Comparison of ENCODE assay signal across 1 cellular context in the genomic region with DNA sequence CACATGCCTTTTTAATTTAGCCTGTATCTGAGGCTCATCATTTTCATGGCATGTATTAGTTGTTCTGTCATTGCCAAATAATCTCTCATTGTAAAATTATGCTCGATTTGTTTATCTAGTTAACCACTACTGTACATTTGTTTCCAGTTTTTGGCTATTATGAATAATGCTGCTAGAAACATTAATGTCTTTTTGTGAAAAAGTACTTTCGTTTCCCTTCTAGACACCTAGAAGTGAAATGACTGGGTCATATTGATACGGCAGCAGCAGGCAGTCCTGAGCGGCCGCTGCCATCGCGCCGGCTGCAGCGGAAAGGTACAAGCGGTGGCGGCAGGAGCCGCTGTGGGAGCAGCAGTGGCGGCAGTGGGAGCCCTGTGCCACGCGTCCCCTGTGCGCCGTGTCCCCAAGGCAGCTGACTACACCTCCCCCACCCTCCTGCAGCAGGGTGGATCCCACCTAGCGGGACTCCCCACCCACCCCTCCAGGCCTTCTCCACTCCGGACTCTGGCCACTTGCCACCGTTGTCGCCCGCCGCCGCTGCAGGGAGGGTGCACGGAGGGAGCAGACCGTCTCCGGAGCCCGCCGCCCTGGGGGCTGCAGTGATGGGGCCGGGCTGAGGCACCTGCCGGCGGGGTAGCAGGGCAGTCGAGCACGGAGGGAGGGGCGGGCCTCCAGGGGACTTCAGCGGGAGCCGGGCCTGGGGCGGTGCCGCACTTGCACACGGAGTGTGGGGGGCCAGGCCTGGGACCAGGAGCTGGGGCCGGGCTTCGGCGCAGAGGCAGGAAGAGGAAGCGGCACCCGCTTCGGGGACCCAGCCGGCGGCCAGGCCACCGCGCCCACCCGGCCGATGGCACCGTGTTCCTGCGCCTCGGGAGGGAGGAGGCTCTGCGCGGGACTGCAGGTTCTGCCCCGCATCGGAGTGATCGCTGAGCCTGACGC.
TF ChIP-seq lines count a peak whose summit lies in the region.

No MANE protein-coding gene starts in this region.

TF ChIP-seq in WTC11, 78 proteins besides CTCF, POLR2A, EP300 and RAD21 (continued from another document):
- TF ChIP-seq STAT6 (CRISPR knock-in tag; conservative IDR thresholded peaks at IDR 0.05; ENCODE audit: low read depth) (no peak), ATF1 (CRISPR knock-in tag; IDR thresholded peaks at IDR 0.05) (no peak)
